ENCODE assay signal across 13 cellular contexts in the genomic region with DNA sequence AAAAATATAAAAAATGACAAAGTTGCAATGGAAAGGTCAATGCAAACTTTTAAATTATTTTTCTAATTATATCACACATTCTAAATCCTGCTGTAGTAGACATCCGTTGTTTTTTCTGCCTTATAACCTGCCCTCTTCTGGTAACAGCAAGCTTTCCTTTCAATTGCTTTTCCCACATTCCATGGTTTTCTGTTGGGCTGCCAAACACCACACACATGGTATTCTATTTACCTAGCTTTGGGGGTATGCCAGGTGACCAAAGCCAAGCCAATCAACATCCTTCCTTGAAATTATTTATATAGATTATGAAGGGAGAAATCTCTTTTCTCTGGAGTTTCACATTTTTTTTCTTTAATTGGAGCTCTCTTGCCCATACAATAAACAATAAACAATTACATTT. TPM values are rescaled to one million over a fixed set of nuclear protein-coding genes. Genes with fewer than 3 reads are reported as not detected.
DNase-seq lines count a peak whose midpoint lies in the region; FAIRE-seq and TF ChIP-seq lines count a peak whose summit lies in the region.
"Had no signal": no experiment of that assay in that cellular context is flagged by ENCODE, and none has a peak within 500 bp of the region (broad histone marks: within the 10 kb centered on the region; RNA-seq: fewer than 3 reads in every experiment).

No MANE protein-coding gene starts in this region.

- no peaks in the 10 kb centered on the region for H3K9me3 ChIP-seq in kidney (ENCODE audit: control insufficient read depth in 1 of 2, low read length in 2 of 2)
- no peaks in the 10 kb centered on the region for H3K9me3 ChIP-seq in colonic mucosa
- no peaks in the 10 kb centered on the region for H3K9me3 ChIP-seq in OCI-LY7 (ENCODE audit: low read length)

- in situ Hi-C loops in ACHN (cut with HindIII; ENCODE audit: low pct_ligation_motif_present, low pct_unique_long_range_greater_than_20kb, low sequenced_read_pairs), result no loop called here
- in situ Hi-C loops in astrocyte of the spinal cord (cut with HindIII; ENCODE audit: low sequenced_read_pairs), result no loop called here

- H3K27me3 ChIP-seq in colonic mucosa, result no peaks in the 10 kb centered on the region

- H4K20me1 ChIP-seq in OCI-LY7 (ENCODE audit: insufficient read depth, low read length), result peaks cover 7% of the 10 kb centered on the region

- no peak for TF ChIP-seq EP300 in Ishikawa (IDR thresholded peaks at IDR 0.05; ENCODE audit: borderline replicate concordance)

- H2AFZ ChIP-seq in OCI-LY7 (ENCODE audit: low read length), result no peak overlapping the region

- peaks cover 0 to 5% of the 10 kb centered on the region in 2 donors for H3K4me1 ChIP-seq in kidney (ENCODE audit: control insufficient read depth in 1 of 2, insufficient read depth in 1 of 2, low read depth in 1 of 2, low read length in 2 of 2)
- H3K4me1 ChIP-seq in colonic mucosa, result no peaks in the 10 kb centered on the region
- peaks cover 12% of the 10 kb centered on the region for H3K4me1 ChIP-seq in OCI-LY7 (ENCODE audit: insufficient read depth, low read length, poor library complexity, severe bottlenecking)

- no peak for TF ChIP-seq RAD21 in Ishikawa (IDR thresholded peaks at IDR 0.05; ENCODE audit: low read depth)

- DNase-seq in ACHN (peak; percentile 52), astrocyte of the spinal cord (ENCODE audit: low read depth, low spot score) (peak; percentile 71), kidney (no peak), MV-4-11 (lab: John Stamatoyannopoulos, UW) (no peak), colonic mucosa (no peak), RPMI8226 (no peak), OCI-LY7 (ENCODE audit: low spot score) (no peak)
- DNase-seq: activated CD8-positive, alpha-beta memory T cell treated with anti-CD3 and anti-CD28 coated beads, Interleukin-2, amount 50 U/mL, for 48 hours; CD8-positive, alpha-beta T cell; Kasumi-1; T-helper 9 cell had no signal

- CTCF ChIA-PET in OCI-LY7 (lab: Charles Lee; ENCODE audit: unreplicated experiment), result no interaction called here

- intact Hi-C loops in kidney (cut with DNase I), result no loop called here
- intact Hi-C loops in colonic mucosa (cut with DNase I), result loop anchor here (5.0 kb wide), 1 partner anchor 58 kb away; no protein-coding TSS in a partner anchor
- intact Hi-C loops in OCI-LY7 (cut with micrococcal nuclease; ENCODE audit: unreplicated experiment), result loop anchor here (5.0 to 10.0 kb wide), 3 partner anchors 178 to 615 kb away; a partner anchor contains a TSS

- POLR2A ChIA-PET in OCI-LY7 (lab: Charles Lee), result interaction anchor here (0.7 kb wide), 1 partner anchor 16 kb away, joined by 3 read pairs; no protein-coding TSS in a partner anchor

- H3K4me2 ChIP-seq in OCI-LY7 (ENCODE audit: low read length), result no peak overlapping the region

- FAIRE-seq in kidney (lab: Jason Lieb, UNC), result no peak
- FAIRE-seq: GM12892 had no signal

- H3K79me2 ChIP-seq in OCI-LY7 (ENCODE audit: insufficient read depth, low read depth, low read length), result peaks cover 8% of the 10 kb centered on the region; the same call in 1 of the 2 replicates

- H3K36me3 ChIP-seq in kidney (ENCODE audit: control insufficient read depth in 1 of 2, insufficient read depth in 2 of 2, low read length in 2 of 2) (no peaks in the 10 kb centered on the region), colonic mucosa (no peaks in the 10 kb centered on the region), OCI-LY7 (ENCODE audit: insufficient read depth, low read length) (no peaks in the 10 kb centered on the region)

- H3K9ac ChIP-seq in kidney (ENCODE audit: low read length in 2 of 2) (no peak overlapping the region), colonic mucosa (ENCODE audit: low read depth in 2 of 2, low read length in 2 of 2) (no peak overlapping the region)

- H3K27ac ChIP-seq in kidney (ENCODE audit: low read depth in 2 of 2, low read length in 2 of 2) (no peak overlapping the region), colonic mucosa (no peak overlapping the region), OCI-LY7 (ENCODE audit: low read depth, low read length, poor library complexity, severe bottlenecking) (no peak overlapping the region)

- no TSS peak for BruUV-seq in OCI-LY7 (replicated peaks; lab: Mats Ljungman, UMichigan)

- no peaks in the 10 kb centered on the region for H3K9me2 ChIP-seq in OCI-LY7 (ENCODE audit: insufficient read depth, low read length)

- no peak overlapping the region for H3K4me3 ChIP-seq in astrocyte of the spinal cord (ENCODE audit: low read depth, low read length)
- H3K4me3 ChIP-seq in kidney (ENCODE audit: low read length in 2 of 2), result no peak overlapping the region
- H3K4me3 ChIP-seq in colonic mucosa, result no peak overlapping the region
- H3K4me3 ChIP-seq in OCI-LY7 (ENCODE audit: low read depth, low read length, poor library complexity, severe bottlenecking), result no peak overlapping the region

- TF ChIP-seq CTCF in astrocyte of the spinal cord (IDR thresholded peaks at IDR 0.05; ENCODE audit: low read depth, low read length) (peak; percentile 35), kidney (IDR thresholded peaks at IDR 0.05; ENCODE audit: borderline replicate concordance, extremely low read depth, insufficient read depth) (peak; percentile 23), colonic mucosa (IDR thresholded peaks at IDR 0.05) (no peak), OCI-LY7 (conservative IDR thresholded peaks at IDR 0.05; ENCODE audit: low read length) (no peak)

TF ChIP-seq in Ishikawa, 13 proteins besides CTCF, POLR2A, EP300 and RAD21:
- TF ChIP-seq, protein P1, sequence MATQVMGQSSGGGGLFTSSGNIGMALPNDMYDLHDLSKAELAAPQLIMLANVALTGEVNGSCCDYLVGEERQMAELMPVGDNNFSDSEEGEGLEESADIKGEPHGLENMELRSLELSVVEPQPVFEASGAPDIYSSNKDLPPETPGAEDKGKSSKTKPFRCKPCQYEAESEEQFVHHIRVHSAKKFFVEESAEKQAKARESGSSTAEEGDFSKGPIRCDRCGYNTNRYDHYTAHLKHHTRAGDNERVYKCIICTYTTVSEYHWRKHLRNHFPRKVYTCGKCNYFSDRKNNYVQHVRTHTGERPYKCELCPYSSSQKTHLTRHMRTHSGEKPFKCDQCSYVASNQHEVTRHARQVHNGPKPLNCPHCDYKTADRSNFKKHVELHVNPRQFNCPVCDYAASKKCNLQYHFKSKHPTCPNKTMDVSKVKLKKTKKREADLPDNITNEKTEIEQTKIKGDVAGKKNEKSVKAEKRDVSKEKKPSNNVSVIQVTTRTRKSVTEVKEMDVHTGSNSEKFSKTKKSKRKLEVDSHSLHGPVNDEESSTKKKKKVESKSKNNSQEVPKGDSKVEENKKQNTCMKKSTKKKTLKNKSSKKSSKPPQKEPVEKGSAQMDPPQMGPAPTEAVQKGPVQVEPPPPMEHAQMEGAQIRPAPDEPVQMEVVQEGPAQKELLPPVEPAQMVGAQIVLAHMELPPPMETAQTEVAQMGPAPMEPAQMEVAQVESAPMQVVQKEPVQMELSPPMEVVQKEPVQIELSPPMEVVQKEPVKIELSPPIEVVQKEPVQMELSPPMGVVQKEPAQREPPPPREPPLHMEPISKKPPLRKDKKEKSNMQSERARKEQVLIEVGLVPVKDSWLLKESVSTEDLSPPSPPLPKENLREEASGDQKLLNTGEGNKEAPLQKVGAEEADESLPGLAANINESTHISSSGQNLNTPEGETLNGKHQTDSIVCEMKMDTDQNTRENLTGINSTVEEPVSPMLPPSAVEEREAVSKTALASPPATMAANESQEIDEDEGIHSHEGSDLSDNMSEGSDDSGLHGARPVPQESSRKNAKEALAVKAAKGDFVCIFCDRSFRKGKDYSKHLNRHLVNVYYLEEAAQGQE (IDR thresholded peaks at IDR 0.05; ENCODE audit: low read depth), result no peak
- TF ChIP-seq TEAD4 (IDR thresholded peaks at IDR 0.05) (peak; percentile 57; the same call in 1 of the 2 replicates), CEBPB (IDR thresholded peaks at IDR 0.05) (no peak)

RNA-seq across cellular contexts. Expression of a gene that starts 3.4 kb away (rescaled TPM):
- total RNA-seq in kidney, result 140 TPM
- polyA plus RNA-seq in kidney (ENCODE audit: insufficient read depth, low read depth, low replicate concordance), result 21.1 TPM
- 10 to 100 TPM; 28.0 to 54.6 TPM for total RNA-seq in colonic mucosa
- total RNA-seq in OCI-LY7 (2014; rRNA removed; shearing (Covaris generic)), result 24.2 and 26.3 TPM in 2 replicates
- total RNA-seq in OCI-LY7 (2022), result 32.0 and 42.1 TPM in 2 replicates

Comparison
In these comparisons a context has a peak if more than half of its experiments do, and no peak if none do; other contexts are left out.
1. DNase-seq: peak in ACHN (single experiment) and astrocyte of the spinal cord (single experiment); none in kidney (single experiment), MV-4-11 (single experiment), colonic mucosa (single experiment), RPMI8226 (single experiment) and OCI-LY7 (single experiment).
2. CTCF ChIP-seq: peak in astrocyte of the spinal cord (single experiment) and kidney (single experiment); none in colonic mucosa (single experiment) and OCI-LY7 (single experiment).